In genomic region chr14:102831163-102831804, GRCh38 we compare ENCODE assay signal across 23 cellular contexts. TPM values are rescaled to one million over a fixed set of nuclear protein-coding genes. Genes with fewer than 3 reads are reported as not detected.
DNase-seq lines count a peak whose midpoint lies in the region; ATAC-seq and TF ChIP-seq lines count a peak whose summit lies in the region.
"Had no signal": no experiment of that assay in that cellular context is flagged by ENCODE, and none has a peak within 500 bp of the region (broad histone marks: within the 10 kb centered on the region; RNA-seq: fewer than 3 reads in every experiment).

No MANE protein-coding gene starts in this region.

- no peaks in the 10 kb centered on the region for H3K9me3 Mint-ChIP-seq in activated T-cell treated with anti-CD3 and anti-CD28 coated beads, Interleukin-2, amount 50 U/mL, for 4 hours
- no peaks in the 10 kb centered on the region for H3K9me3 Mint-ChIP-seq in activated CD8-positive, alpha-beta T cell treated with anti-CD3 and anti-CD28 coated beads, Interleukin-2, amount 10 ng/mL, durations not matched to agents 7 days and 5 days (ENCODE audit: insufficient read depth)
- H3K9me3 Mint-ChIP-seq in stimulated activated naive CD8-positive, alpha-beta T cell treated with anti-CD3 and anti-CD28 coated beads, Interleukin-15, Interleukin-2, amounts not matched to agents 100 ng/mL and 50 ng/mL, for 24 hours: no peaks in the 10 kb centered on the region
- no peaks in the 10 kb centered on the region for H3K9me3 Mint-ChIP-seq in CD14-positive monocyte
- H3K9me3 Mint-ChIP-seq: CD8-positive, alpha-beta memory T cell; mesothelial cell of epicardium; nephron had no signal

- H3K27me3 Mint-ChIP-seq in activated T-cell treated with anti-CD3 and anti-CD28 coated beads, Interleukin-2, amount 50 U/mL, for 4 hours (ENCODE audit: low read depth): no peaks in the 10 kb centered on the region
- H3K27me3 Mint-ChIP-seq in activated CD8-positive, alpha-beta T cell treated with anti-CD3 and anti-CD28 coated beads, Interleukin-2, amount 10 ng/mL, durations not matched to agents 7 days and 5 days (ENCODE audit: low read depth): no peaks in the 10 kb centered on the region
- no peaks in the 10 kb centered on the region for H3K27me3 Mint-ChIP-seq in stimulated activated naive CD8-positive, alpha-beta T cell treated with anti-CD3 and anti-CD28 coated beads, Interleukin-15, Interleukin-2, amounts not matched to agents 100 ng/mL and 50 ng/mL, for 24 hours
- peaks cover 0 to 2% (median 1%) of the 10 kb centered on the region in 3 donors for H3K27me3 Mint-ChIP-seq in CD14-positive monocyte (ENCODE audit: low read depth in 3 of 3)
- H3K27me3 Mint-ChIP-seq: CD8-positive, alpha-beta memory T cell had no signal

- POLR2A ChIA-PET in activated CD8-positive, alpha-beta T cell treated with anti-CD3 and anti-CD28 coated beads, Interleukin-2, amount 10 ng/mL, durations not matched to agents 7 days and 5 days (lab: Charles Lee): no interaction called here
- POLR2A ChIA-PET in A673 (lab: Charles Lee; ENCODE audit: low non-redundant PET): no interaction called here

- H3K4me1 ChIP-seq in iPS-20b (ENCODE audit: insufficient read depth, low read length): peaks cover 31% of the 10 kb centered on the region
- H3K4me1 ChIP-seq in A673 (ENCODE audit: insufficient read depth, low read length, poor library complexity, severe bottlenecking): no peaks in the 10 kb centered on the region
- peaks cover 11% of the 10 kb centered on the region for H3K4me1 ChIP-seq in hepatocyte (ENCODE audit: insufficient read depth)
- H3K4me1 ChIP-seq: parathyroid adenoma had no signal

- CTCF ChIA-PET in activated CD8-positive, alpha-beta T cell treated with anti-CD3 and anti-CD28 coated beads, Interleukin-2, amount 10 ng/mL, durations not matched to agents 7 days and 5 days (lab: Charles Lee): interaction anchor here (0.8 to 1.3 kb wide), 2 partner anchors 55 to 57 kb away, joined by 3 to 4 read pairs; no protein-coding TSS in a partner anchor
- CTCF ChIA-PET in A673 (lab: Charles Lee): no interaction called here

- H3K4me2 ChIP-seq in hepatocyte: no peak overlapping the region

- H3K9me3 ChIP-seq in iPS-20b (ENCODE audit: insufficient read depth, low read depth, low read length) (no peaks in the 10 kb centered on the region), A673 (ENCODE audit: low read depth, low read length, poor library complexity, severe bottlenecking) (no peaks in the 10 kb centered on the region), hepatocyte (ENCODE audit: low read depth) (no peaks in the 10 kb centered on the region)
- H3K9me3 ChIP-seq: esophagus squamous epithelium, gastroesophageal sphincter, right lobe of liver, transverse colon had no signal

- H3K36me3 ChIP-seq in iPS-20b (ENCODE audit: insufficient read depth, low read depth, low read length) (no peaks in the 10 kb centered on the region), A673 (ENCODE audit: insufficient read depth, low read length, poor library complexity, severe bottlenecking) (peaks cover 8% of the 10 kb centered on the region), hepatocyte (replicated peaks; ENCODE audit: insufficient read depth, low read depth) (no peaks in the 10 kb centered on the region)
- H3K36me3 ChIP-seq: right lobe of liver, transverse colon had no signal

- H4K20me1 ChIP-seq in hepatocyte (ENCODE audit: insufficient read depth, poor library complexity, severe bottlenecking): no peaks in the 10 kb centered on the region

- intact Hi-C loops in CD14-positive monocyte (cut with micrococcal nuclease): no loop called here
- intact Hi-C loops in A673 (cut with micrococcal nuclease; ENCODE audit: unreplicated experiment): no loop called here

- H3K27me3 ChIP-seq in iPS-20b (ENCODE audit: insufficient read depth, low read length) (no peaks in the 10 kb centered on the region), A673 (replicated peaks; ENCODE audit: insufficient read depth, low read depth, low read length, poor library complexity) (no peaks in the 10 kb centered on the region), hepatocyte (no peaks in the 10 kb centered on the region)
- H3K27me3 ChIP-seq: esophagus squamous epithelium, gastroesophageal sphincter, right lobe of liver, transverse colon had no signal

- H3K36me3 Mint-ChIP-seq in activated T-cell treated with anti-CD3 and anti-CD28 coated beads, Interleukin-2, amount 50 U/mL, for 4 hours (ENCODE audit: insufficient read depth): peaks cover 42% of the 10 kb centered on the region
- peaks cover 26% of the 10 kb centered on the region for H3K36me3 Mint-ChIP-seq in activated CD8-positive, alpha-beta T cell treated with anti-CD3 and anti-CD28 coated beads, Interleukin-2, amount 10 ng/mL, durations not matched to agents 7 days and 5 days (ENCODE audit: low read depth)
- peaks cover 64% of the 10 kb centered on the region for H3K36me3 Mint-ChIP-seq in stimulated activated naive CD8-positive, alpha-beta T cell treated with anti-CD3 and anti-CD28 coated beads, Interleukin-15, Interleukin-2, amounts not matched to agents 100 ng/mL and 50 ng/mL, for 24 hours (ENCODE audit: low read depth)
- H3K36me3 Mint-ChIP-seq in CD14-positive monocyte: peaks cover 40 to 46% of the 10 kb centered on the region in 2 donors

- H3K4me1 Mint-ChIP-seq in activated T-cell treated with anti-CD3 and anti-CD28 coated beads, Interleukin-2, amount 50 U/mL, for 4 hours (ENCODE audit: low read depth): peaks cover 49% of the 10 kb centered on the region
- peaks cover 30% of the 10 kb centered on the region for H3K4me1 Mint-ChIP-seq in activated CD8-positive, alpha-beta T cell treated with anti-CD3 and anti-CD28 coated beads, Interleukin-2, amount 10 ng/mL, durations not matched to agents 7 days and 5 days (ENCODE audit: low read depth)
- H3K4me1 Mint-ChIP-seq in stimulated activated naive CD8-positive, alpha-beta T cell treated with anti-CD3 and anti-CD28 coated beads, Interleukin-15, Interleukin-2, amounts not matched to agents 100 ng/mL and 50 ng/mL, for 24 hours (ENCODE audit: low read depth): peaks cover 66% of the 10 kb centered on the region
- H3K4me1 Mint-ChIP-seq in CD14-positive monocyte: peaks cover 9% of the 10 kb centered on the region

- no peak overlapping the region for H2AFZ ChIP-seq in hepatocyte
- H2AFZ ChIP-seq: parathyroid adenoma had no signal

- H3K27ac Mint-ChIP-seq in activated CD8-positive, alpha-beta T cell treated with anti-CD3 and anti-CD28 coated beads, Interleukin-2, amount 10 ng/mL, durations not matched to agents 7 days and 5 days: peak overlapping the region; percentile 75
- H3K27ac Mint-ChIP-seq in stimulated activated naive CD8-positive, alpha-beta T cell treated with anti-CD3 and anti-CD28 coated beads, Interleukin-15, Interleukin-2, amounts not matched to agents 100 ng/mL and 50 ng/mL, for 24 hours: peak overlapping the region; percentile 63
- H3K27ac Mint-ChIP-seq in CD14-positive monocyte: peak overlapping the region in 1 of 7 donors; percentile 78
- H3K27ac Mint-ChIP-seq: nephron had no signal

- no TSS peak for BruUV-seq in A673 (replicated peaks; lab: Mats Ljungman, UMichigan)

- no peak overlapping the region for H3K4me3 Mint-ChIP-seq in activated T-cell treated with anti-CD3 and anti-CD28 coated beads, Interleukin-2, amount 50 U/mL, for 4 hours
- H3K4me3 Mint-ChIP-seq in activated CD8-positive, alpha-beta T cell treated with anti-CD3 and anti-CD28 coated beads, Interleukin-2, amount 10 ng/mL, durations not matched to agents 7 days and 5 days: no peak overlapping the region
- H3K4me3 Mint-ChIP-seq in stimulated activated naive CD8-positive, alpha-beta T cell treated with anti-CD3 and anti-CD28 coated beads, Interleukin-15, Interleukin-2, amounts not matched to agents 100 ng/mL and 50 ng/mL, for 24 hours: no peak overlapping the region
- no peak overlapping the region for H3K4me3 Mint-ChIP-seq in CD14-positive monocyte
- H3K4me3 Mint-ChIP-seq: mesothelial cell of epicardium, nephron had no signal

- 95% methylated on average over 7 of the region's 7 CpGs for WGBS in hepatocyte (ENCODE audit: low lambda C conversion rate, missing lambda C conversion rate)

- ATAC-seq in activated T-cell treated with anti-CD3 and anti-CD28 coated beads, Interleukin-2, amount 50 U/mL, for 4 hours: peak; percentile 15 to 18
- ATAC-seq in activated CD8-positive, alpha-beta T cell treated with anti-CD3 and anti-CD28 coated beads, Interleukin-2, amount 10 ng/mL, durations not matched to agents 7 days and 5 days: peak; percentile 63
- ATAC-seq: gastroesophageal sphincter had no signal

- H3K27ac ChIP-seq in iPS-20b (ENCODE audit: low read length) (no peak overlapping the region), A673 (ENCODE audit: low read depth, low read length, poor library complexity, severe bottlenecking) (no peak overlapping the region), hepatocyte (no peak overlapping the region)
- H3K27ac ChIP-seq: esophagus squamous epithelium, gastroesophageal sphincter, HL-60, parathyroid adenoma, right lobe of liver, transverse colon had no signal

- no peaks in the 10 kb centered on the region for H3K9me2 ChIP-seq in hepatocyte (replicated peaks; ENCODE audit: insufficient read depth)

- H3K4me3 ChIP-seq in iPS-20b (ENCODE audit: low read length): no peak overlapping the region
- H3K4me3 ChIP-seq in A673 (ENCODE audit: low read depth, low read length, poor library complexity, severe bottlenecking): no peak overlapping the region
- no peak overlapping the region for H3K4me3 ChIP-seq in hepatocyte
- H3K4me3 ChIP-seq: esophagus squamous epithelium, gastroesophageal sphincter, right lobe of liver, transverse colon had no signal

- no peak for DNase-seq in activated T-cell treated with anti-CD3 and anti-CD28 coated beads, Interleukin-2, amount 50 U/mL, for 4 hours
- DNase-seq in activated T-cell treated with anti-CD3 and anti-CD28 coated beads, Interleukin-2, amount 50 U/mL, for 1 hour: no peak
- no peak for DNase-seq in activated CD8-positive, alpha-beta T cell treated with anti-CD3 and anti-CD28 coated beads, Interleukin-2, amount 10 ng/mL, durations not matched to agents 7 days and 5 days
- no peak for DNase-seq in CD14-positive monocyte (ENCODE audit: low spot score)
- no peak for DNase-seq in A673 (ENCODE audit: low spot score)
- DNase-seq in hepatocyte (ENCODE audit: low spot score): no peak
- DNase-seq: activated naive CD4-positive, alpha-beta T cell treated with anti-CD3 and anti-CD28 coated beads, Interleukin-2, amount 50 U/mL, for 16 hours; CD8-positive, alpha-beta memory T cell; DMS53; effector memory CD4-positive, alpha-beta T cell; esophagus squamous epithelium; GF-D8; NCI-H146; right lobe of liver; stimulated activated naive CD4-positive, alpha-beta T cell treated with Interleukin-2 at 50 U/mL for 16 hours; transverse colon had no signal

- TF ChIP-seq CTCF in CD14-positive monocyte (IDR thresholded peaks at IDR 0.05) (no peak), A673 (conservative IDR thresholded peaks at IDR 0.05; ENCODE audit: low read depth, low read length) (no peak), hepatocyte (IDR thresholded peaks at IDR 0.05; ENCODE audit: poor library complexity) (no peak)

- H3K9ac ChIP-seq in iPS-20b (ENCODE audit: low read depth, low read length): peak overlapping the region; percentile 7; the same call in 1 of the 2 replicates
- H3K9ac ChIP-seq: parathyroid adenoma had no signal

- peaks cover 29% of the 10 kb centered on the region for H3K79me2 ChIP-seq in hepatocyte

RNA-seq across cellular contexts. Expression of gene TRAF3, which starts 54.0 kb away (rescaled TPM):
- 10 to 100 TPM; 76.0 to 91.0 (median 78.1) TPM for total RNA-seq in activated T-cell treated with anti-CD3 and anti-CD28 coated beads, Interleukin-2, amount 50 U/mL, for 4 hours
- total RNA-seq in activated CD8-positive, alpha-beta T cell treated with anti-CD3 and anti-CD28 coated beads, Interleukin-2, amount 10 ng/mL, durations not matched to agents 7 days and 5 days: 10 to 100 TPM; 28.9 to 31.0 TPM
- 10 to 100 TPM; 12.0 to 17.3 TPM for polyA plus RNA-seq in CD14-positive monocyte
- 48.2 and 49.3 TPM in 2 replicates for total RNA-seq in A673 (2021)
- total RNA-seq in hepatocyte: 13.7 and 15.8 TPM in 2 replicates
- polyA plus RNA-seq in hepatocyte: 4.4 and 8.0 TPM in 2 replicates
